ENCODE assay signal across 7 cellular contexts in the genomic region with DNA sequence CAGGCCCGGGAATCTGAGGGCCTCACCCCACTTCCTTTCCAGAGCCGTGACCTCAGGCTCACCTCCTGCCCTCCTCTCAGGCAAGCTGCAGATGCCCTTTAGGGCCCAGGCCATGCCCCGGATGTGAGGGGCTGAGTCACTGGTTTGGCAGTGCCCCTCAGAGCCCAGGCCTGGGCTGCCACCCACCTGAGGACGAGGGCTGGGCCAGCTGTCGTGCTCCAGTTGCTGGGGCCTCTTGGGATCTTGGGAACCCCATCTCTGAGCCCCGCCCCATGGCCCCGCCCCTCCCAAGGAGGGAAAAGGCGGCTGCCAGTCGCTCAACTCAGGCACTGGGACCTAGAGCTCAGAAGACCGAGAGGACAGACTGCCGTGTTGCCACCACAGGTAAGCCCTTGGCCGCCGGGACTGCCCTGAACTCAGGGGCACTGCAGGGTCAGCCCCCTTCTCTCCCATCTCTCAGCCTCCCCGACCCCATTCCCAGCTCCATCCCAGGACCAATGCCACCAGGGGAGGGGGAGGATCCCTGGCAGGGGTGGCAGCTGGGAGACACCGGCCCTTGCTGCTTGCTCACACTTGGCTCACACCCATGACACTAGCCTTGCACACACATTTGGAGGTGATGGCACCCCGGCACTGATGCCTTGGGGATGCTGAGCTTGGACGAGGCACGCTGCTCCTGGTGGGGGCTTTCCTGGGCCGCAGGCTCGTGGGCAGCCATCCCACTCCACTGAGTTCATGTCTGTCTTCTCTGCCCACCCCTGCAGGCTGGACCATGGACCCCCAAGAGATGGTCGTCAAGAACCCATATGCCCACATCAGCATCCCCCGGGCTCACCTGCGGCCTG. TPM values are rescaled to one million over a fixed set of nuclear protein-coding genes. Genes with fewer than 3 reads are reported as not detected.
A peak's percentile ranks its signal among the peaks of the same experiment; 100 is the strongest.
DNase-seq lines count a peak whose midpoint lies in the region; ATAC-seq and TF ChIP-seq lines count a peak whose summit lies in the region.

A gene with protein sequence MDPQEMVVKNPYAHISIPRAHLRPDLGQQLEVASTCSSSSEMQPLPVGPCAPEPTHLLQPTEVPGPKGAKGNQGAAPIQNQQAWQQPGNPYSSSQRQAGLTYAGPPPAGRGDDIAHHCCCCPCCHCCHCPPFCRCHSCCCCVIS (plus strand): TSS at position 325 of the 845 bp plus-strand sequence. CDS start 448 bp downstream, at position 773.

- no peak for ATAC-seq in stimulated activated memory B cell treated with anti-CD40 and anti-IgM and Interleukin-4, amounts not matched to agents 10 μg/mL and 1 μg/mL and 100 μg/mL, for 72 hours
- ATAC-seq in HG02840 (IDR thresholded peaks at IDR 0.05; ENCODE audit: low FRiP score, unreplicated experiment) = no peak

- H3K36me3 Mint-ChIP-seq in HFFc6 (ENCODE audit: low read depth) = no peaks in the 10 kb centered on the region
- H3K36me3 Mint-ChIP-seq in stimulated activated memory B cell treated with anti-CD40 and anti-IgM and Interleukin-4, amounts not matched to agents 10 μg/mL and 1 μg/mL and 100 μg/mL, for 72 hours = no peaks in the 10 kb centered on the region

- no peak for DNase-seq in HFFc6
- DNase-seq in hepatocyte (ENCODE audit: low spot score) = no peak
- DNase-seq in nucleus accumbens (lab: John Stamatoyannopoulos, UW) = no peak
- DNase-seq in T1000 (lab: John Stamatoyannopoulos, UW) = no peak

- H3K4me3 ChIP-seq in hepatocyte = peak within 1 kb of the TSS; percentile 76

- H3K36me3 ChIP-seq in hepatocyte (replicated peaks; ENCODE audit: insufficient read depth, low read depth) = no peaks in the 10 kb centered on the region

- H3K27me3 Mint-ChIP-seq in HFFc6 (ENCODE audit: insufficient read depth) = no peaks in the 10 kb centered on the region; the same call in 1 of the 2 replicates
- H3K27me3 Mint-ChIP-seq in stimulated activated memory B cell treated with anti-CD40 and anti-IgM and Interleukin-4, amounts not matched to agents 10 μg/mL and 1 μg/mL and 100 μg/mL, for 72 hours = peaks cover 9% of the 10 kb centered on the region

- no peaks in the 10 kb centered on the region for H3K9me3 Mint-ChIP-seq in HFFc6
- H3K9me3 Mint-ChIP-seq in stimulated activated memory B cell treated with anti-CD40 and anti-IgM and Interleukin-4, amounts not matched to agents 10 μg/mL and 1 μg/mL and 100 μg/mL, for 72 hours = no peaks in the 10 kb centered on the region

- peaks cover 43% of the 10 kb centered on the region for H3K4me1 ChIP-seq in hepatocyte (ENCODE audit: insufficient read depth)

- peak within 1 kb of the TSS; percentile 94 for H3K4me2 ChIP-seq in hepatocyte

- H3K4me1 Mint-ChIP-seq in HFFc6 (ENCODE audit: low read depth) = peaks cover 7% of the 10 kb centered on the region
- H3K4me1 Mint-ChIP-seq in stimulated activated memory B cell treated with anti-CD40 and anti-IgM and Interleukin-4, amounts not matched to agents 10 μg/mL and 1 μg/mL and 100 μg/mL, for 72 hours = peaks cover 20% of the 10 kb centered on the region

- peak within 1 kb of the TSS; percentile 97 for H3K27ac ChIP-seq in VCaP
- peak within 1 kb of the TSS; percentile 91 for H3K27ac ChIP-seq in hepatocyte

- H3K27ac Mint-ChIP-seq in HFFc6 = peak within 1 kb of the TSS; percentile 72
- H3K27ac Mint-ChIP-seq in stimulated activated memory B cell treated with anti-CD40 and anti-IgM and Interleukin-4, amounts not matched to agents 10 μg/mL and 1 μg/mL and 100 μg/mL, for 72 hours = peak within 1 kb of the TSS; percentile 69

- 72% methylated on average over 22 of the region's 23 CpGs for WGBS in hepatocyte (ENCODE audit: low lambda C conversion rate, missing lambda C conversion rate)

- no peaks in the 10 kb centered on the region for H4K20me1 ChIP-seq in hepatocyte (ENCODE audit: insufficient read depth, poor library complexity, severe bottlenecking)

- H3K9me3 ChIP-seq in hepatocyte (ENCODE audit: low read depth) = no peaks in the 10 kb centered on the region

- H3K9me2 ChIP-seq in hepatocyte (replicated peaks; ENCODE audit: insufficient read depth) = no peaks in the 10 kb centered on the region

- no peaks in the 10 kb centered on the region for H3K79me2 ChIP-seq in hepatocyte

- TF ChIP-seq CTCF in HFFc6 (IDR thresholded peaks at IDR 0.05) (no peak), VCaP (conservative IDR thresholded peaks at IDR 0.05) (no peak), hepatocyte (IDR thresholded peaks at IDR 0.05; ENCODE audit: poor library complexity) (no peak)

- H2AFZ ChIP-seq in hepatocyte = peak within 1 kb of the TSS; percentile 78

- H3K27me3 ChIP-seq in hepatocyte = no peaks in the 10 kb centered on the region

- H3K4me3 Mint-ChIP-seq in HFFc6 = peak within 1 kb of the TSS; percentile 81
- H3K4me3 Mint-ChIP-seq in stimulated activated memory B cell treated with anti-CD40 and anti-IgM and Interleukin-4, amounts not matched to agents 10 μg/mL and 1 μg/mL and 100 μg/mL, for 72 hours = peak within 1 kb of the TSS; percentile 83

RNA-seq across cellular contexts. Expression of the gene that starts here (rescaled TPM):
- under 1 TPM; 0.41 to 0.97 (median 0.68) TPM for total RNA-seq in HFFc6 (2021; fragmentation: NEBNext Ultra II Directional; extraction: Animal tissue kit (Norgen Biotek cat#: 25700))
- 1.4 and 2.4 TPM in 2 replicates for total RNA-seq in hepatocyte
- polyA plus RNA-seq in hepatocyte = 2.1 and 4.3 TPM in 2 replicates
